ENCODE assay signal across 21 cellular contexts in genomic region chr3:65905648-65906211, GRCh38.
A peak's percentile ranks its signal among the peaks of the same experiment; 100 is the strongest.
DNase-seq lines count a peak whose midpoint lies in the region; ATAC-seq, FAIRE-seq and TF ChIP-seq lines count a peak whose summit lies in the region.
"Had no signal": no experiment of that assay in that cellular context is flagged by ENCODE, and none has a peak within 500 bp of the region (broad histone marks: within the 10 kb centered on the region; RNA-seq: fewer than 3 reads in every experiment).

No MANE protein-coding gene starts in this region.

- no TSS peak for BruUV-seq in IMR-90 (replicated peaks; lab: Mats Ljungman, UMichigan)

- no peak overlapping the region for H3K4ac ChIP-seq in IMR-90 (ENCODE audit: low read depth, low read length)
- H3K4ac ChIP-seq in mesenchymal stem cell (ENCODE audit: low read depth in 1 of 2, low read length in 2 of 2) = no peak overlapping the region

- dilution Hi-C loops in IMR-90 (cut with HindIII; ENCODE audit: low sequenced_read_pairs, unreplicated experiment) = no loop called here

- POLR2A ChIA-PET in IMR-90 (lab: Charles Lee; ENCODE audit: unreplicated experiment) = no interaction called here

- H3K27me3 ChIP-seq in IMR-90 (ENCODE audit: control insufficient read depth, insufficient read depth, low read length) (no peaks in the 10 kb centered on the region), mesenchymal stem cell (ENCODE audit: control insufficient read depth in 1 of 2, insufficient read depth in 1 of 2, low read length in 2 of 2) (no peaks in the 10 kb centered on the region)
- H3K27me3 ChIP-seq: Peyer's patch had no signal

- H3K4me3 Mint-ChIP-seq in endothelial cell (ENCODE audit: unreplicated experiment) = no peak overlapping the region
- H3K4me3 Mint-ChIP-seq: CD8-positive, alpha-beta T cell had no signal

- H3K36me3 ChIP-seq in IMR-90 (ENCODE audit: control insufficient read depth, insufficient read depth, low read length) = no peaks in the 10 kb centered on the region
- H3K36me3 ChIP-seq in mesenchymal stem cell (ENCODE audit: control insufficient read depth in 1 of 2, insufficient read depth in 2 of 2, low read depth in 1 of 2, low read length in 2 of 2) = no peaks in the 10 kb centered on the region
- H3K36me3 ChIP-seq: Peyer's patch had no signal

- TF ChIP-seq CTCF in IMR-90 (conservative IDR thresholded peaks at IDR 0.05; ENCODE audit: low read depth, low read length) (no peak), endothelial cell (IDR thresholded peaks at IDR 0.05; ENCODE audit: unreplicated experiment) (no peak)

- CTCF ChIA-PET in IMR-90 (lab: Yijun Ruan, JAX) = no interaction called here

- no peak overlapping the region for H2BK120ac ChIP-seq in IMR-90 (ENCODE audit: low read depth, low read length)
- H2BK120ac ChIP-seq in mesenchymal stem cell (ENCODE audit: low read depth, low read length) = no peak overlapping the region

- no peaks in the 10 kb centered on the region for H3K9me3 Mint-ChIP-seq in endothelial cell (ENCODE audit: unreplicated experiment)

- H3K79me1 ChIP-seq in IMR-90 (ENCODE audit: low read depth in 1 of 2, low read length in 2 of 2) (peaks cover 16 to 53% of the 10 kb centered on the region in 2 experiments), mesenchymal stem cell (replicated peaks; ENCODE audit: low read length, poor library complexity, severe bottlenecking) (peaks cover 31% of the 10 kb centered on the region)

- no peak for FAIRE-seq in GM12892 (lab: Jason Lieb, UNC)

- peaks cover 5% of the 10 kb centered on the region; the same call in 1 of the 2 replicates for H3K4me1 ChIP-seq in IMR-90 (ENCODE audit: control insufficient read depth, insufficient read depth, low read length)
- peaks cover 10% of the 10 kb centered on the region for H3K4me1 ChIP-seq in mesenchymal stem cell (ENCODE audit: control insufficient read depth, insufficient read depth, low read depth, low read length)

- peaks cover 3% of the 10 kb centered on the region for H3K36me3 Mint-ChIP-seq in endothelial cell (ENCODE audit: low read depth, unreplicated experiment)
- H3K36me3 Mint-ChIP-seq: CD8-positive, alpha-beta T cell had no signal

- intact Hi-C loops in IMR-90 (cut with micrococcal nuclease) = no loop called here

- H3K4me2 ChIP-seq in IMR-90 (ENCODE audit: low read depth, low read length) (no peak overlapping the region), mesenchymal stem cell (ENCODE audit: low read length, poor library complexity, severe bottlenecking) (no peak overlapping the region)

- DNase-seq in IMR-90 (no peak), dedifferentiated amniotic fluid mesenchymal stem cell (ENCODE audit: extremely low spot score) (peak; percentile 40), mesenchymal stem cell (no peak), endothelial cell (ENCODE audit: low spot score) (no peak), GM12892 (ENCODE audit: insufficient read length) (no peak), DMS79 (lab: John Stamatoyannopoulos, UW) (no peak)
- DNase-seq: AML-193; C1 segment of cervical spinal cord; CD8-positive, alpha-beta T cell; DMS153; GDM1; H7; Kasumi-1; NCI-H1417; NCI-H1694 treated with DMSO at 0.1 percent for 48 hours; NCI-H2081 treated with DMSO at 0.1 percent for 48 hours; NCI-H2171 treated with DMSO at 0.1 percent for 48 hours; NCI-H524 treated with DMSO at 0.1 percent for 48 hours; NCI-H82; Peyer's patch had no signal

- H3K14ac ChIP-seq in IMR-90 (replicated peaks; ENCODE audit: low read depth, low read length) = no peak overlapping the region
- no peak overlapping the region for H3K14ac ChIP-seq in mesenchymal stem cell (ENCODE audit: low read length in 2 of 2)

- H3K9ac ChIP-seq in IMR-90 (ENCODE audit: low read depth, low read length) = no peak overlapping the region
- H3K9ac ChIP-seq in mesenchymal stem cell (ENCODE audit: low read length) = peak overlapping the region; percentile 31

- peaks cover 5% of the 10 kb centered on the region for H3K27me3 Mint-ChIP-seq in endothelial cell (ENCODE audit: unreplicated experiment)

- H2BK5ac ChIP-seq in IMR-90 (ENCODE audit: low read depth, low read length, poor library complexity, severe bottlenecking) = no peak overlapping the region
- no peak overlapping the region for H2BK5ac ChIP-seq in mesenchymal stem cell (ENCODE audit: low read depth, low read length, poor library complexity, severe bottlenecking)

- no peak overlapping the region for H3K56ac ChIP-seq in IMR-90 (ENCODE audit: extremely low read depth, insufficient read depth, low read length)

- H3K27ac Mint-ChIP-seq in endothelial cell (ENCODE audit: unreplicated experiment) = no peak overlapping the region
- H3K27ac Mint-ChIP-seq: CD8-positive, alpha-beta T cell had no signal

- H2BK15ac ChIP-seq in IMR-90 (ENCODE audit: low read depth, low read length) = no peak overlapping the region
- H2BK15ac ChIP-seq in mesenchymal stem cell (ENCODE audit: low read depth, poor library complexity, severe bottlenecking) = no peak overlapping the region

- H3K4me3 ChIP-seq in IMR-90 (ENCODE audit: insufficient read depth, low read depth, low read length) = no peak overlapping the region
- H3K4me3 ChIP-seq in mesenchymal stem cell (ENCODE audit: insufficient read depth in 1 of 2, low read depth in 1 of 2, low read length in 2 of 2) = no peak overlapping the region
- H3K4me3 ChIP-seq: Peyer's patch had no signal

- no peak overlapping the region for H2AK9ac ChIP-seq in IMR-90 (replicated peaks; ENCODE audit: low read depth, low read length, poor library complexity)

- H3K23ac ChIP-seq in IMR-90 (ENCODE audit: low read depth, low read length) (no peak overlapping the region), mesenchymal stem cell (ENCODE audit: low read length in 2 of 2) (no peak overlapping the region)

- H4K8ac ChIP-seq in IMR-90 (ENCODE audit: low read depth in 2 of 2, low read length in 2 of 2) (no peak overlapping the region), mesenchymal stem cell (ENCODE audit: low read length) (no peak overlapping the region)

- peaks cover 3% of the 10 kb centered on the region; the same call in 1 of the 2 replicates for H4K20me1 ChIP-seq in IMR-90 (ENCODE audit: insufficient read depth, low read length)

- H2BK20ac ChIP-seq in IMR-90 (ENCODE audit: low read depth, low read length) = no peak overlapping the region

- H3K4me1 Mint-ChIP-seq in endothelial cell (ENCODE audit: unreplicated experiment) = peaks cover 19% of the 10 kb centered on the region

- no peak overlapping the region for H4K5ac ChIP-seq in IMR-90 (ENCODE audit: low read depth, low read length)

- H2AK5ac ChIP-seq in IMR-90 (ENCODE audit: low read depth, low read length) = no peak overlapping the region
- H2AK5ac ChIP-seq in mesenchymal stem cell (ENCODE audit: low read length, severe bottlenecking) = no peak overlapping the region

- peaks cover 4% of the 10 kb centered on the region; the same call in 1 of the 2 replicates for H3K9me1 ChIP-seq in IMR-90 (ENCODE audit: insufficient read depth, low read length)

- no peak for TF ChIP-seq RAD21 in IMR-90 (IDR thresholded peaks at IDR 0.05; ENCODE audit: low read length)

- H3K18ac ChIP-seq in IMR-90 (ENCODE audit: low read depth, low read length) (no peak overlapping the region), mesenchymal stem cell (ENCODE audit: low read depth in 1 of 2, low read length in 2 of 2) (no peak overlapping the region)

- H4K91ac ChIP-seq in IMR-90 (ENCODE audit: insufficient read depth, low read depth, low read length) (no peak overlapping the region), mesenchymal stem cell (ENCODE audit: low read length) (no peak overlapping the region)

- H2AFZ ChIP-seq in IMR-90 (replicated peaks; ENCODE audit: low read length, poor library complexity) (no peak overlapping the region), mesenchymal stem cell (ENCODE audit: low read depth, low read length) (no peak overlapping the region)

- ATAC-seq in IMR-90 (ENCODE audit: low read depth) (0 out of 2 replicates have a peak, but pooled peaks have one; percentile 29), HG02642 (IDR thresholded peaks at IDR 0.05; ENCODE audit: poor library complexity, unreplicated experiment) (no peak)
- ATAC-seq: CD8-positive, alpha-beta T cell had no signal

- no peak overlapping the region for H2BK12ac ChIP-seq in mesenchymal stem cell (ENCODE audit: low read length in 2 of 2)

- no peak overlapping the region for H3K27ac ChIP-seq in IMR-90 (ENCODE audit: insufficient read depth, low read length)
- H3K27ac ChIP-seq in mesenchymal stem cell (ENCODE audit: low read length, poor library complexity, severe bottlenecking) = no peak overlapping the region
- H3K27ac ChIP-seq: Peyer's patch had no signal

- no CpG with 5 or more reads among the region's 3 CpGs for WGBS in IMR-90 (ENCODE audit: extremely low coverage in 2 of 2, insufficient read length in 1 of 2), 2 experiments
- 81% methylated on average over 1 of the region's 3 CpGs for WGBS in mesenchymal stem cell

- H3K9me3 ChIP-seq in IMR-90 (ENCODE audit: control insufficient read depth, insufficient read depth, low read length) (no peaks in the 10 kb centered on the region), mesenchymal stem cell (ENCODE audit: control insufficient read depth, low read length) (no peaks in the 10 kb centered on the region)
- H3K9me3 ChIP-seq: Peyer's patch had no signal

- in situ Hi-C loops in IMR-90 (cut with MboI; ENCODE audit: low sequenced_read_pairs) = no loop called here

- TF ChIP-seq POLR2A in IMR-90 (IDR thresholded peaks at IDR 0.05; ENCODE audit: low read depth, low read length) (no peak), GM12892 (IDR thresholded peaks at IDR 0.05; ENCODE audit: low read depth, low read length) (no peak)

TF ChIP-seq in IMR-90, 13 proteins besides CTCF, POLR2A, EP300 and RAD21:
- TF ChIP-seq SMC3 (IDR thresholded peaks at IDR 0.05; ENCODE audit: low read depth, low read length) (no peak), RCOR1 (IDR thresholded peaks at IDR 0.05; ENCODE audit: insufficient replicate concordance, low read length) (no peak), CEBPB (IDR thresholded peaks at IDR 0.05; ENCODE audit: low read depth, low read length) (no peak), FOS (IDR thresholded peaks at IDR 0.05; ENCODE audit: low read depth, low read length) (no peak), USF2 (IDR thresholded peaks at IDR 0.05; ENCODE audit: low read depth, low read length) (no peak), RFX5 (IDR thresholded peaks at IDR 0.05; ENCODE audit: low read depth, low read length) (no peak), MXI1 (IDR thresholded peaks at IDR 0.05; ENCODE audit: borderline replicate concordance, low read depth, low read length) (no peak), CHD1 (IDR thresholded peaks at IDR 0.05; ENCODE audit: low read depth, low read length) (no peak), MAFK (IDR thresholded peaks at IDR 0.05; ENCODE audit: low read depth, low read length) (no peak)
